In the genomic region with DNA sequence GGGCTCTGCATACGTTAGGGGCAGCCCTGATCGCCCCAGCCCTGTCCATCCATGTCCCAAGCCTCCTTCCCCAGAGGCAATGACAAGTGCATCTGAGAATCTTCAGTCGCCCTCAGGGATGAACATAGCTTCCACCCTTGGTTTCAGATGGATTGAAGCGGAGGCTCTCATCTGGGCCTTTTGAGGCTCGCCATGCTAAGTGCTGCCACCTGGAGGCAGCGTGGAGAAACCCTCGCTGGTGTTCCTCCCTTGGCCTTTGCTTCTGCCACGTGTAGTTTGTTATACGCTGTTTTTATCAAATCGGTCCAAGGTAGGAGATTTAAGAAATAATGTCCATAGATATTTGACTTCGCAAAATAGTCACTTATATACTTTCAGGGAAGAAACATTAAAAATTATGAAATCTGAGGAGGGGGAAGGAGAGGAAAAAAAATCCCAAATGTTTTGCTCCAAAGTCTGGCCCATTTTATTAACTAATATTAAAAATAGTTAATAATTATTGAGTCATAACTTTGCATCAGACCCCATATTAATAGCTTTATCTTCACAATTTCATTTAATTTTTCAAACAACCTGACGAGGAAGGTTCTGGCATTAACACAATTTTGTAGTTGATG, we compare ENCODE assay signal across 8 cellular contexts. TPM values are rescaled to one million over a fixed set of nuclear protein-coding genes. Genes with fewer than 3 reads are reported as not detected.
DNase-seq lines count a peak whose midpoint lies in the region; ATAC-seq and TF ChIP-seq lines count a peak whose summit lies in the region.

No MANE protein-coding gene starts in this region.

- no peaks in the 10 kb centered on the region for H3K9me3 ChIP-seq in BE2C

- intact Hi-C loops in activated CD4-positive, alpha-beta memory T cell treated with anti-CD3 and anti-CD28 coated beads for 36 hours (cut with micrococcal nuclease): loop anchor here (1.0 to 5.0 kb wide), 4 partner anchors 55 to 482 kb away; a partner anchor contains a TSS

- H3K27me3 Mint-ChIP-seq in activated CD4-positive, alpha-beta memory T cell treated with anti-CD3 and anti-CD28 coated beads for 36 hours: no peaks in the 10 kb centered on the region

- no peaks in the 10 kb centered on the region for H3K9me3 Mint-ChIP-seq in activated CD4-positive, alpha-beta memory T cell treated with anti-CD3 and anti-CD28 coated beads for 36 hours

- CTCF ChIA-PET in activated CD4-positive, alpha-beta memory T cell treated with anti-CD3 and anti-CD28 coated beads for 36 hours (lab: Charles Lee): interaction anchor here (0.5 to 5.0 kb wide), 32 partner anchors 8 to 1316 kb away, joined by 3 to 48 read pairs (median 4); a partner anchor contains a TSS

- H3K4me3 Mint-ChIP-seq in activated CD4-positive, alpha-beta memory T cell treated with anti-CD3 and anti-CD28 coated beads for 36 hours: no peak overlapping the region

- DNase-seq in BE2C (peak; percentile 78), NCI-H748 (lab: John Stamatoyannopoulos, UW; ENCODE audit: unreplicated experiment) (peak; percentile 69), middle frontal gyrus (ENCODE audit: extremely low spot score, low spot score) (peak; percentile 13)
- DNase-seq in activated CD4-positive, alpha-beta memory T cell treated with anti-CD3 and anti-CD28 coated beads for 36 hours: peak; percentile 73
- peak; percentile 31 for DNase-seq in effector CD8-positive, alpha-beta T cell (lab: John Stamatoyannopoulos, UW)
- peak; percentile 20 for DNase-seq in stimulated activated CD8-positive, alpha-beta memory T cell treated with anti-CD3 and anti-CD28 coated beads, Interleukin-7, amount 100 ng/mL, for 24 hours (ENCODE audit: low read depth)

- no peaks in the 10 kb centered on the region for H3K36me3 ChIP-seq in BE2C

- no peak overlapping the region for H3K27ac Mint-ChIP-seq in activated CD4-positive, alpha-beta memory T cell treated with anti-CD3 and anti-CD28 coated beads for 36 hours

- no peaks in the 10 kb centered on the region for H3K4me1 Mint-ChIP-seq in activated CD4-positive, alpha-beta memory T cell treated with anti-CD3 and anti-CD28 coated beads for 36 hours (ENCODE audit: low read depth)

- peak; percentile 98 for TF ChIP-seq CTCF in BE2C (IDR thresholded peaks at IDR 0.05; ENCODE audit: low read depth, low read length)

- POLR2A ChIA-PET in activated CD4-positive, alpha-beta memory T cell treated with anti-CD3 and anti-CD28 coated beads for 36 hours (lab: Charles Lee): no interaction called here

- H3K27me3 ChIP-seq in BE2C: no peaks in the 10 kb centered on the region

- H3K4me3 ChIP-seq in BE2C (ENCODE audit: low read depth, low read length): no peak overlapping the region

- no peaks in the 10 kb centered on the region for H3K4me1 ChIP-seq in BE2C

- ATAC-seq in GM18867 (IDR thresholded peaks at IDR 0.05; ENCODE audit: unreplicated experiment) (peak; percentile 93), HG03108 (IDR thresholded peaks at IDR 0.05; ENCODE audit: unreplicated experiment) (peak; percentile 67)

- no peaks in the 10 kb centered on the region for H3K36me3 Mint-ChIP-seq in activated CD4-positive, alpha-beta memory T cell treated with anti-CD3 and anti-CD28 coated beads for 36 hours

RNA-seq across cellular contexts. Expression of a gene that starts 28.8 kb away (rescaled TPM):
- polyA plus RNA-seq in BE2C (2012; ENCODE audit: insufficient read depth, insufficient read length, low read depth): not detected
- total RNA-seq in activated CD4-positive, alpha-beta memory T cell treated with anti-CD3 and anti-CD28 coated beads for 36 hours: not detected

RNA-seq across cellular contexts. Expression of a gene that starts 54.2 kb away (rescaled TPM):
- polyA plus RNA-seq in BE2C (2012; ENCODE audit: insufficient read depth, insufficient read length, low read depth): 218 TPM
- total RNA-seq in activated CD4-positive, alpha-beta memory T cell treated with anti-CD3 and anti-CD28 coated beads for 36 hours: 100 to 1,000 TPM; 264 to 267 TPM

RNA-seq across cellular contexts. Expression of a gene that starts 59.6 kb away (rescaled TPM):
- not detected for polyA plus RNA-seq in BE2C (2012; ENCODE audit: insufficient read depth, insufficient read length, low read depth)
- not detected for total RNA-seq in activated CD4-positive, alpha-beta memory T cell treated with anti-CD3 and anti-CD28 coated beads for 36 hours

Comparison
In these comparisons a context has a peak if more than half of its experiments do, and no peak if none do; other contexts are left out.
1. DNase-seq: peak in every context shown above with its lines; median percentile 78 in BE2C; 73 in activated CD4-positive, alpha-beta memory T cell treated with anti-CD3 and anti-CD28 coated beads for 36 hours; 69 in NCI-H748; 31 in effector CD8-positive, alpha-beta T cell; 20 in stimulated activated CD8-positive, alpha-beta memory T cell treated with anti-CD3 and anti-CD28 coated beads, Interleukin-7, amount 100 ng/mL, for 24 hours; 13 in middle frontal gyrus.